Comparison of ENCODE assay signal across 16 cellular contexts in genomic region chr1:180397190-180397589, GRCh38.
"Had no signal": no experiment of that assay in that cellular context is flagged by ENCODE, and none has a peak within 500 bp of the region (broad histone marks: within the 10 kb centered on the region; RNA-seq: fewer than 3 reads in every experiment).

No MANE protein-coding gene starts in this region.

- ATAC-seq: left cardiac atrium; naive thymus-derived CD8-positive, alpha-beta T cell had no signal

- DNase-seq: activated CD4-positive, alpha-beta memory T cell treated with anti-CD3 and anti-CD28 coated beads for 36 hours; activated gamma-delta T cell; activated T-cell treated with anti-CD3 and anti-CD28 coated beads, Interleukin-2, amount 50 U/mL, for 48 hours; brain microvascular endothelial cell; cerebellar nuclear complex; dermis blood vessel endothelial cell; endodermal cell; glutamatergic neuron; left cardiac atrium; naive thymus-derived CD8-positive, alpha-beta T cell; posterior cingulate gyrus; thyroid gland had no signal

- H3K27ac ChIP-seq: brain microvascular endothelial cell, right atrium auricular region, skin epidermis, thyroid gland, vagina had no signal

- H3K27me3 ChIP-seq: brain microvascular endothelial cell, right atrium auricular region, thyroid gland, vagina had no signal

- H3K4me3 ChIP-seq: lung, right atrium auricular region, skin epidermis, thyroid gland, vagina had no signal

- H3K9me3 ChIP-seq: thyroid gland had no signal

- H3K36me3 ChIP-seq: brain microvascular endothelial cell, right atrium auricular region, thyroid gland had no signal

- H3K4me1 ChIP-seq: right atrium auricular region, thyroid gland, vagina had no signal
